ENCODE assay signal across 14 cellular contexts in genomic region chr12:2382391-2383155, GRCh38.
DNase-seq lines count a peak whose midpoint lies in the region; ATAC-seq, FAIRE-seq and TF ChIP-seq lines count a peak whose summit lies in the region.
"Had no signal": no experiment of that assay in that cellular context is flagged by ENCODE, and none has a peak within 500 bp of the region (broad histone marks: within the 10 kb centered on the region; RNA-seq: fewer than 3 reads in every experiment).

No MANE protein-coding gene starts in this region.

- H3K4me1 ChIP-seq in SJSA1 (replicated peaks): peaks cover 38% of the 10 kb centered on the region
- H3K4me1 ChIP-seq: colonic mucosa had no signal

- intact Hi-C loops in posterior cingulate gyrus (cut with DNase I): no loop called here

- peak overlapping the region; percentile 63 for H3K27ac ChIP-seq in SJSA1
- no peak overlapping the region for H3K27ac ChIP-seq in RWPE1
- H3K27ac ChIP-seq: colonic mucosa, VCaP had no signal

- no peak overlapping the region for H3K4me3 ChIP-seq in SJSA1
- H3K4me3 ChIP-seq: colonic mucosa had no signal

- H3K36me3 ChIP-seq in SJSA1: no peaks in the 10 kb centered on the region
- H3K36me3 ChIP-seq: colonic mucosa had no signal

- TF ChIP-seq CTCF in RWPE1 (conservative IDR thresholded peaks at IDR 0.05; ENCODE audit: low read depth): no peak

- FAIRE-seq in urothelium cell line (lab: Jason Lieb, UNC): peak; percentile 20

- H3K27me3 ChIP-seq in SJSA1 (replicated peaks): no peaks in the 10 kb centered on the region
- H3K27me3 ChIP-seq: colonic mucosa had no signal

- H3K9me3 ChIP-seq in SJSA1 (replicated peaks): no peaks in the 10 kb centered on the region
- H3K9me3 ChIP-seq: colonic mucosa had no signal

- CTCF ChIA-PET in RWPE1 (lab: Yijun Ruan, JAX): interaction anchor here (0.6 to 0.8 kb wide), 2 partner anchors 12 to 200 kb away, joined by 3 read pairs; no protein-coding TSS in a partner anchor

- peak; percentile 21 for DNase-seq in activated effector memory CD4-positive, alpha-beta T cell treated with anti-CD3 and anti-CD28 coated beads, Interleukin-2, amount 50 U/mL, for 16 hours
- DNase-seq in activated effector memory CD4-positive, alpha-beta T cell treated with Interleukin-2 at 50 U/mL for 16 hours: no peak
- no peak for DNase-seq in SJSA1 (ENCODE audit: low read depth in 1 of 2, low spot score in 2 of 2)
- DNase-seq in iris pigment epithelial cell (ENCODE audit: low read depth): peak; percentile 26
- no peak for DNase-seq in urothelium cell line (ENCODE audit: low spot score)
- DNase-seq in posterior cingulate gyrus: no peak
- DNase-seq in RWPE1 (ENCODE audit: low spot score): no peak
- DNase-seq: colonic mucosa; naive B cell; NCI-H748 treated with DMSO at 0.1 percent for 48 hours; stimulated activated CD4-positive, alpha-beta T cell treated with anti-CD3 and anti-CD28 coated beads, Interleukin-1b, Interleukin-23, amount 100 ng/mL, for 48 hours; trophoblast cell had no signal

- no peak for ATAC-seq in HG02623 (IDR thresholded peaks at IDR 0.05; ENCODE audit: unreplicated experiment)

- POLR2A ChIA-PET in RWPE1 (lab: Yijun Ruan, JAX; ENCODE audit: low non-redundant PET): no interaction called here

Comparison
In these comparisons a context has a peak if more than half of its experiments do, and no peak if none do; other contexts are left out.
1. DNase-seq: peak in activated effector memory CD4-positive, alpha-beta T cell treated with anti-CD3 and anti-CD28 coated beads, Interleukin-2, amount 50 U/mL, for 16 hours (single experiment) and iris pigment epithelial cell (single experiment); none in activated effector memory CD4-positive, alpha-beta T cell treated with Interleukin-2 at 50 U/mL for 16 hours (single experiment), SJSA1 (0 of 2), urothelium cell line (single experiment), posterior cingulate gyrus (0 of 10) and RWPE1 (single experiment).